ENCODE assay signal across 12 cellular contexts in the genomic region with DNA sequence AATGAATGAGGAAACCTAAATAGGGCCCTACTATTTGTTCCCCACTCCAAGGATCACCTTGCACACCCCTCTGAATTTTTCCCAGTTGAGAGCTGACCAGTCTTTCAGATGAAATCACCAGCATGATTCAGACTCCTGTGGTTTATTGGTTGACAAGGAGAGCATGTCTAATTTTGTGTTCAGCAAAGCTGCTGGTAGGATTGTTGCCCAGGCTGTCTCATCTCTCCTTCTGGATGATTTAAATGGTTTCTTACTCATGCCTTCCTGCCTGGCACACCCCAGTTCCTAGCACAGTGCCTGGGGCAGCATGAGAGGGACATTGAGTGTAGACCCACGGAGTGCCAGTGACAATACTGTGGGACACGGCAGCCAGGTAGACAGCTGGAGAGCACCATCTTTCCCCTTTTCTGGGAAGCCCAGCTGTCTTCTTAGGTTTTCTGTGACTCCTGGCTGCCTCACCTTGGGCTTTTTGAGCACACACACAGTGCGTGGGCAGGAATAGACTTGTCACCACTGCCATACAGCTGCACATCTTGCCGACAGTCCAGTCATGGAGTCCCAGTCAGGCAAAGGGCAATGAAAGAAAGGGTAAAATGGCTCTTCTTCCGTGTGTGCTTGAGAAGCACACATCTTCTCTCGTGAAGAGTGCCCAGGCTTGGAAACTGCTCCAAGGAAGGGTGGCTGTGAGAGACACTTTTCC. TPM values are rescaled to one million over a fixed set of nuclear protein-coding genes. Genes with fewer than 3 reads are reported as not detected.
A peak's percentile ranks its signal among the peaks of the same experiment; 100 is the strongest.
DNase-seq lines count a peak whose midpoint lies in the region; ATAC-seq and TF ChIP-seq lines count a peak whose summit lies in the region.
"Had no signal": no experiment of that assay in that cellular context is flagged by ENCODE, and none has a peak within 500 bp of the region (broad histone marks: within the 10 kb centered on the region; RNA-seq: fewer than 3 reads in every experiment).

No MANE protein-coding gene starts in this region.

- H3K27me3 Mint-ChIP-seq in chondrocyte (ENCODE audit: low read depth), result peaks cover 24% of the 10 kb centered on the region
- H3K27me3 Mint-ChIP-seq: type B pancreatic cell had no signal

- H3K36me3 Mint-ChIP-seq in chondrocyte (ENCODE audit: low read depth), result no peaks in the 10 kb centered on the region

- H3K4me3 Mint-ChIP-seq in chondrocyte (ENCODE audit: unreplicated experiment), result no peak overlapping the region
- H3K4me3 Mint-ChIP-seq: mesothelial cell of epicardium, type B pancreatic cell had no signal

- no peaks in the 10 kb centered on the region for H3K9me3 Mint-ChIP-seq in chondrocyte (ENCODE audit: low read depth)
- H3K9me3 Mint-ChIP-seq: mesothelial cell of epicardium, type B pancreatic cell had no signal

- DNase-seq in EH (ENCODE audit: low read depth) (peak; percentile 60), M059J (ENCODE audit: low read depth) (peak; percentile 87), chondrocyte (ENCODE audit: low spot score) (no peak), non-pigmented ciliary epithelial cell (ENCODE audit: low read depth) (peak; percentile 67), NCI-H1105 (lab: John Stamatoyannopoulos, UW) (no peak), medulla oblongata (ENCODE audit: extremely low spot score) (no peak), NCI-H1694 (lab: John Stamatoyannopoulos, UW) (no peak)
- DNase-seq: NCI-H187 treated with DMSO at 0.1 percent for 48 hours, retina had no signal

- peaks cover 6% of the 10 kb centered on the region for H3K4me1 Mint-ChIP-seq in chondrocyte (ENCODE audit: low read depth)
- H3K4me1 Mint-ChIP-seq: mesothelial cell of epicardium had no signal

- no peak for ATAC-seq in HG03108 (IDR thresholded peaks at IDR 0.05; ENCODE audit: unreplicated experiment)

- TF ChIP-seq CTCF in chondrocyte (IDR thresholded peaks at IDR 0.05), result no peak

- peak overlapping the region; percentile 17 for H3K27ac Mint-ChIP-seq in chondrocyte (ENCODE audit: unreplicated experiment)
- H3K27ac Mint-ChIP-seq: mesothelial cell of epicardium, type B pancreatic cell had no signal

RNA-seq across cellular contexts. Expression of a gene that starts 12.3 kb away (rescaled TPM):
- not detected in 2 replicates for total RNA-seq in M059J (2014; rRNA removed; shearing (Covaris generic))
- 0.90 to 1.1 TPM (median 1.0 TPM) in 3 replicates for total RNA-seq in chondrocyte

Comparison
In these comparisons a context has a peak if more than half of its experiments do, and no peak if none do; other contexts are left out.
1. DNase-seq: peak in EH (single experiment), M059J (single experiment) and non-pigmented ciliary epithelial cell (single experiment); none in chondrocyte (single experiment), NCI-H1105 (single experiment), medulla oblongata (single experiment) and NCI-H1694 (single experiment).